ENCODE assay signal across 8 cellular contexts in the genomic region with DNA sequence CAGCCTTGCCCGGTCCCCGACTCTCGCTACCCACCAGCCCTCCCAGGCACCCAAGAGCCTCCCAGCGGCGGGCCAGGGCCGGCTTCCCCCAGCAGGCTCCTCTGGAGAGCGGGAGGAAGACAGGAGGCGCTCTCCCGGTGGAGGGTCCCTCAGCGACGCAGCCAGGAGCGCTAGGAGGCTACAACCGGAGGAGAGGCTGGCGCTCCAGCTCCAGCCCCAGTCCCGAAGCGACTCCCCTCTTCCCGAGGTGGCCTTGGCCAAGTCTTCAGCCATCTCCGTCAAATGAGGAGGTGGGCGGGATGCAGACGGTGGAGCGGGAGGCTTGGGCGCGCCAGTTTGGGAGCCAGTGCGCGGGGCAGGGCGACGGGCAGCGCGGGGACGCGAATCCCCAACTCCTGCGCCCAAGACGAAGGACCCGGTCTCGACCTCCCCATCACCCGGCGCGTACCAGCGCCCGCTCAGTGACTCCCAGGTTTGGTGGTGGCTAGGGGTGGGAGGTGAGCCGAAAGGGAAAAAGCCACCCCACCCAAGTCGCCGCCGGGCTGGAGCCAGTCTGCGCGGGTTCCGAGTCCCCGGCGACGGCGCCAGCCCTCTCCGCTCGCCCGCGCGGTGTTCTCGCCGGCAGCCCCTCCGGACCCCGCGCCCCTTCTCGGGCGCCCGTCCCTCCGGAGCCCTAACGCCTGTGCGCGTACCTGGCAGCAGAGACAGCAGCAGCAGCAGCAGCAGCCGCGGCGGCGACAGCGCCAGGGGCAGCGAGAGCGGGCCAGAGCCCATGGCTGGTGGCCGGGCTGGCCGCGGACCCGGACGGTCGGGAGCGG. TPM values are rescaled to one million over a fixed set of nuclear protein-coding genes. Genes with fewer than 3 reads are reported as not detected.
DNase-seq lines count a peak whose midpoint lies in the region; ATAC-seq, FAIRE-seq and TF ChIP-seq lines count a peak whose summit lies in the region.

No MANE protein-coding gene starts in this region.

- H3F3A ChIP-seq in neural cell (ENCODE audit: insufficient read depth, low read length, poor library complexity, severe bottlenecking): no peaks in the 10 kb centered on the region

- no peaks in the 10 kb centered on the region for H3K9me2 ChIP-seq in neural cell (ENCODE audit: insufficient read depth, low read length)

- no peak for TF ChIP-seq EP300 in neural cell (conservative IDR thresholded peaks at IDR 0.05; ENCODE audit: poor library complexity, severe bottlenecking)

- H3K27ac Mint-ChIP-seq in endodermal cell: no peak overlapping the region

- no peaks in the 10 kb centered on the region for H4K20me1 ChIP-seq in neural cell (ENCODE audit: insufficient read depth)

- H3K27ac ChIP-seq in endodermal cell (ENCODE audit: low read depth, low read length) (no peak overlapping the region), neural cell (ENCODE audit: low read length) (no peak overlapping the region)

- H3K9me3 Mint-ChIP-seq in endodermal cell: no peaks in the 10 kb centered on the region

- H3K36me3 Mint-ChIP-seq in endodermal cell (ENCODE audit: low read depth): no peaks in the 10 kb centered on the region

- TF ChIP-seq RAD21 in neural cell (conservative IDR thresholded peaks at IDR 0.05): no peak

- no peaks in the 10 kb centered on the region for H3K4me1 ChIP-seq in endodermal cell (ENCODE audit: control insufficient read depth, insufficient read depth, low read length)

- peak overlapping the region; percentile 61 for H3K4me3 Mint-ChIP-seq in endodermal cell

- H3K4me1 Mint-ChIP-seq in endodermal cell: no peaks in the 10 kb centered on the region

- WGBS in endodermal cell (ENCODE audit: insufficient coverage in 1 of 2, insufficient read length in 1 of 2), 2 experiments: 1 to 4% methylated on average over 20 to 80 of the region's 82 CpGs

- H3K4me3 ChIP-seq in endodermal cell (ENCODE audit: low read length): peak overlapping the region; percentile 76
- peak overlapping the region; percentile 79 for H3K4me3 ChIP-seq in neural cell (ENCODE audit: low read length)

- H3K9me3 ChIP-seq in endodermal cell (ENCODE audit: control insufficient read depth, low read length): no peaks in the 10 kb centered on the region
- no peaks in the 10 kb centered on the region for H3K9me3 ChIP-seq in neural cell (ENCODE audit: low read length)

- H3K9ac ChIP-seq in endodermal cell (ENCODE audit: extremely low read depth, low read length, poor library complexity, severe bottlenecking) (no peak overlapping the region), neural cell (ENCODE audit: low read length) (peak overlapping the region; percentile 58)

- DNase-seq in D721Med (ENCODE audit: insufficient read length, low spot score) (peak; percentile 50), NCI-H146 treated with DMSO at 0.1 percent for 48 hours (lab: John Stamatoyannopoulos, UW; ENCODE audit: unreplicated experiment) (peak; percentile 1), endodermal cell (peak; percentile 93), NCI-H2029 treated with DMSO at 0.1 percent for 48 hours (lab: John Stamatoyannopoulos, UW) (no peak), glomerular visceral epithelial cell (ENCODE audit: extremely low spot score) (no peak)

- no peaks in the 10 kb centered on the region for H3K79me2 ChIP-seq in neural cell (replicated peaks; ENCODE audit: insufficient read depth, low read length)

- peak; percentile 41 for TF ChIP-seq CTCF in D721Med (IDR thresholded peaks at IDR 0.05; ENCODE audit: insufficient read depth, missing control alignments)
- TF ChIP-seq CTCF in endodermal cell (conservative IDR thresholded peaks at IDR 0.05): peak; percentile 75
- TF ChIP-seq CTCF in neural cell (IDR thresholded peaks at IDR 0.05; ENCODE audit: poor library complexity, severe bottlenecking): peak; percentile 72

- ATAC-seq in GM19455 (IDR thresholded peaks at IDR 0.05; ENCODE audit: unreplicated experiment) (no peak), HG03045 (IDR thresholded peaks at IDR 0.05; ENCODE audit: unreplicated experiment) (no peak)

- H3K27me3 ChIP-seq in endodermal cell (ENCODE audit: control insufficient read depth, insufficient read depth, low read length, poor library complexity, severe bottlenecking) (peaks cover 46% of the 10 kb centered on the region), neural cell (ENCODE audit: insufficient read depth, low read depth, low read length) (peaks cover 42% of the 10 kb centered on the region)

- H3K27me3 Mint-ChIP-seq in endodermal cell (ENCODE audit: insufficient read depth): peaks cover 44% of the 10 kb centered on the region

- no peaks in the 10 kb centered on the region for H3K36me3 ChIP-seq in endodermal cell (ENCODE audit: control insufficient read depth, insufficient read depth, low read length)
- no peaks in the 10 kb centered on the region for H3K36me3 ChIP-seq in neural cell (ENCODE audit: insufficient read depth, low read length)

- H2AFZ ChIP-seq in neural cell (ENCODE audit: low read depth, low read length): peak overlapping the region; percentile 8

- no peak for FAIRE-seq in D721Med (lab: Jason Lieb, UNC)

- H3K4me2 ChIP-seq in neural cell (ENCODE audit: low read length): peak overlapping the region; percentile 65

TF ChIP-seq in neural cell, 6 proteins besides CTCF, POLR2A, EP300 and RAD21:
- no peak for TF ChIP-seq TAF1 (IDR thresholded peaks at IDR 0.05; ENCODE audit: low read depth)
- no peak for TF ChIP-seq POLR2AphosphoS5 (IDR thresholded peaks at IDR 0.05)
- no peak for TF ChIP-seq MXI1 (conservative IDR thresholded peaks at IDR 0.05; ENCODE audit: poor library complexity, severe bottlenecking)
- no peak for TF ChIP-seq SMC3 (conservative IDR thresholded peaks at IDR 0.05; ENCODE audit: poor library complexity)
- TF ChIP-seq, protein P1, sequence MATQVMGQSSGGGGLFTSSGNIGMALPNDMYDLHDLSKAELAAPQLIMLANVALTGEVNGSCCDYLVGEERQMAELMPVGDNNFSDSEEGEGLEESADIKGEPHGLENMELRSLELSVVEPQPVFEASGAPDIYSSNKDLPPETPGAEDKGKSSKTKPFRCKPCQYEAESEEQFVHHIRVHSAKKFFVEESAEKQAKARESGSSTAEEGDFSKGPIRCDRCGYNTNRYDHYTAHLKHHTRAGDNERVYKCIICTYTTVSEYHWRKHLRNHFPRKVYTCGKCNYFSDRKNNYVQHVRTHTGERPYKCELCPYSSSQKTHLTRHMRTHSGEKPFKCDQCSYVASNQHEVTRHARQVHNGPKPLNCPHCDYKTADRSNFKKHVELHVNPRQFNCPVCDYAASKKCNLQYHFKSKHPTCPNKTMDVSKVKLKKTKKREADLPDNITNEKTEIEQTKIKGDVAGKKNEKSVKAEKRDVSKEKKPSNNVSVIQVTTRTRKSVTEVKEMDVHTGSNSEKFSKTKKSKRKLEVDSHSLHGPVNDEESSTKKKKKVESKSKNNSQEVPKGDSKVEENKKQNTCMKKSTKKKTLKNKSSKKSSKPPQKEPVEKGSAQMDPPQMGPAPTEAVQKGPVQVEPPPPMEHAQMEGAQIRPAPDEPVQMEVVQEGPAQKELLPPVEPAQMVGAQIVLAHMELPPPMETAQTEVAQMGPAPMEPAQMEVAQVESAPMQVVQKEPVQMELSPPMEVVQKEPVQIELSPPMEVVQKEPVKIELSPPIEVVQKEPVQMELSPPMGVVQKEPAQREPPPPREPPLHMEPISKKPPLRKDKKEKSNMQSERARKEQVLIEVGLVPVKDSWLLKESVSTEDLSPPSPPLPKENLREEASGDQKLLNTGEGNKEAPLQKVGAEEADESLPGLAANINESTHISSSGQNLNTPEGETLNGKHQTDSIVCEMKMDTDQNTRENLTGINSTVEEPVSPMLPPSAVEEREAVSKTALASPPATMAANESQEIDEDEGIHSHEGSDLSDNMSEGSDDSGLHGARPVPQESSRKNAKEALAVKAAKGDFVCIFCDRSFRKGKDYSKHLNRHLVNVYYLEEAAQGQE (IDR thresholded peaks at IDR 0.05; ENCODE audit: borderline replicate concordance): no peak
- TF ChIP-seq EZH2 (IDR thresholded peaks at IDR 0.05; ENCODE audit: borderline replicate concordance, insufficient read depth, low read length, poor library complexity, severe bottlenecking): no peak

RNA-seq across cellular contexts. Expression of a gene that starts 0.6 kb away (rescaled TPM):
- 1 to 10 TPM; 1.6 to 3.7 TPM for total RNA-seq in endodermal cell
- polyA plus RNA-seq in endodermal cell (2013, experiment 1 of 2): 9.0 TPM
- 8.4 TPM for polyA plus RNA-seq in endodermal cell (2013, experiment 2 of 2)
- polyA plus RNA-seq in neural cell: 2.4 TPM in 2 replicates
- 1.7 and 2.2 TPM in 2 replicates for polyA minus RNA-seq in neural cell

RNA-seq across cellular contexts. Expression of a gene that starts 20.8 kb away (rescaled TPM):
- total RNA-seq in endodermal cell: under 1 TPM; 0.22 to 0.70 TPM
- 6.2 TPM for polyA plus RNA-seq in endodermal cell (2013, experiment 1 of 2)
- polyA plus RNA-seq in endodermal cell (2013, experiment 2 of 2): 6.3 TPM
- polyA plus RNA-seq in neural cell: not detected in 2 replicates
- not detected in 2 replicates for polyA minus RNA-seq in neural cell

RNA-seq across cellular contexts. Expression of a gene that starts 54.9 kb away (rescaled TPM):
- 10 to 100 TPM; 16.4 to 23.0 TPM for total RNA-seq in endodermal cell
- polyA plus RNA-seq in endodermal cell (2013, experiment 1 of 2): 17.4 TPM
- 17.7 TPM for polyA plus RNA-seq in endodermal cell (2013, experiment 2 of 2)
- polyA plus RNA-seq in neural cell: 4.6 and 6.8 TPM in 2 replicates
- 4.9 and 8.5 TPM in 2 replicates for polyA minus RNA-seq in neural cell

Comparison
In these comparisons a context has a peak if more than half of its experiments do, and no peak if none do; other contexts are left out.
1. DNase-seq: peak in D721Med (single experiment), NCI-H146 treated with DMSO at 0.1 percent for 48 hours (single experiment) and endodermal cell (single experiment); none in NCI-H2029 treated with DMSO at 0.1 percent for 48 hours (single experiment) and glomerular visceral epithelial cell (single experiment).
2. Peak in every context shown above with its lines, with median percentiles within 50 percentile points of each other: CTCF ChIP-seq.